ENCODE assay signal across 6 cellular contexts in genomic region chr6:167358394-167358793, GRCh38. TPM values are rescaled to one million over a fixed set of nuclear protein-coding genes. Genes with fewer than 3 reads are reported as not detected.
"Had no signal": no experiment of that assay in that cellular context is flagged by ENCODE, and none has a peak within 500 bp of the region (broad histone marks: within the 10 kb centered on the region; RNA-seq: fewer than 3 reads in every experiment).

No MANE protein-coding gene starts in this region.

RNA-seq across cellular contexts. Expression of gene TTLL2, which starts 33.5 kb away (rescaled TPM):
- total RNA-seq: HT-29, IMR-90, NCI-H460, PC-9, Right ventricle myocardium superior, SJSA1 had no signal
- polyA plus RNA-seq: IMR-90 had no signal
